ENCODE assay signal across 1 cellular context in genomic region chr1:38027201-38028104, GRCh38.
TF ChIP-seq lines count a peak whose summit lies in the region.

No MANE protein-coding gene starts in this region.

TF ChIP-seq in HEK293, 187 proteins besides CTCF, POLR2A, EP300 and RAD21 (continued from another document):
- TF ChIP-seq ZNF24 (tag by site-specific recombination; IDR thresholded peaks at IDR 0.05) = no peak
